ENCODE assay signal across 26 cellular contexts in the genomic region with DNA sequence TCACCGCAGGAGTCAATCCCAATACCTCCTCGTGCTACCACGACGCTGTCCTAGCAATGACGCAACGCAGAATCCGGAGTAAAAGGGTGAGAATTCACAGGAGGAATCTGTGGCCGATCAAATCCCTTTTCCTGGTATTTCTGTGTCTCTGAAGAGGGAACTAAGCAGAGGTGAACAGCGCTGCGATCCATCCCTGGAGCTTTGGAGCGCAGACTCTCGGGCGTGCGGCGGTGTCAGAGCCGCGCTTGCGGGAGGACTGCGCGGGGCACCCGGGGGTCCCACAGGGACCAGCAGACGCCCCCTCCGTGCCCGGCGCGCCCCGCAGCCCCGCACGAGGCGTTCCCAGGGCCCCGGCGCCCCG. TPM values are rescaled to one million over a fixed set of nuclear protein-coding genes. Genes with fewer than 3 reads are reported as not detected.
DNase-seq lines count a peak whose midpoint lies in the region; ATAC-seq and TF ChIP-seq lines count a peak whose summit lies in the region.
"Had no signal": no experiment of that assay in that cellular context is flagged by ENCODE, and none has a peak within 500 bp of the region (broad histone marks: within the 10 kb centered on the region; RNA-seq: fewer than 3 reads in every experiment).

No MANE protein-coding gene starts in this region.

- TF ChIP-seq POLR2A in stomach (IDR thresholded peaks at IDR 0.05): no peak

- ATAC-seq in HG03469 (IDR thresholded peaks at IDR 0.05; ENCODE audit: unreplicated experiment): no peak
- ATAC-seq: activated CD8-positive, alpha-beta memory T cell treated with anti-CD3 and anti-CD28 coated beads, Interleukin-2, amount 10 ng/mL, durations not matched to agents 7 days and 5 days; activated T-cell treated with anti-CD3 and anti-CD28 coated beads, Interleukin-2, amount 50 U/mL, for 72 hours; lower lobe of right lung; stimulated activated effector memory CD8-positive, alpha-beta T cell treated with anti-CD3 and anti-CD28 coated beads, Interleukin-12 subunit alpha, Interleukin-12 subunit beta, amount 100 ng/mL, for 72 hours had no signal

- H3K9ac ChIP-seq in HUES6 (ENCODE audit: low read length) (no peak overlapping the region), iPS-15b (ENCODE audit: low read depth, low read length) (no peak overlapping the region)
- H3K9ac ChIP-seq: GM23248, neural progenitor cell, SK-N-SH had no signal

- TF ChIP-seq CTCF in ascending aorta (IDR thresholded peaks at IDR 0.05) (no peak), stomach (IDR thresholded peaks at IDR 0.05) (no peak)

- H3K9me3 ChIP-seq in HUES6 (ENCODE audit: control insufficient read depth, insufficient read depth, low read depth, low read length): peaks cover 37% of the 10 kb centered on the region
- H3K9me3 ChIP-seq in ascending aorta: peaks cover 0 to 42% of the 10 kb centered on the region in 2 donors
- H3K9me3 ChIP-seq in iPS-15b (ENCODE audit: control insufficient read depth, insufficient read depth, low read length): no peaks in the 10 kb centered on the region
- H3K9me3 ChIP-seq in stomach: peaks cover 21 to 99% (median 85%) of the 10 kb centered on the region in 4 donors
- H3K9me3 ChIP-seq: SK-N-SH had no signal

- no peak for TF ChIP-seq EP300 in stomach (IDR thresholded peaks at IDR 0.05)

- H3K4me1 ChIP-seq in HUES6 (ENCODE audit: control insufficient read depth, insufficient read depth, low read length) (no peaks in the 10 kb centered on the region), ascending aorta (no peaks in the 10 kb centered on the region), iPS-15b (ENCODE audit: control insufficient read depth, insufficient read depth, low read length) (no peaks in the 10 kb centered on the region), stomach (peaks cover 0 to 15% (median 5%) of the 10 kb centered on the region in 4 donors)
- H3K4me1 ChIP-seq: lower lobe of right lung, neural progenitor cell had no signal

- WGBS in stomach, 5 donors: 15 to 39% (median 20%) methylated on average over 8 to 33 of the region's 33 CpGs

- DNase-seq in ascending aorta (ENCODE audit: low spot score in 2 of 2): no peak
- DNase-seq in stomach: no peak
- DNase-seq in islet precursor cell: no peak
- no peak for DNase-seq in activated CD4-positive, alpha-beta T cell treated with anti-CD3 and anti-CD28 coated beads for 48 hours
- no peak for DNase-seq in HuH-7 (ENCODE audit: low spot score)
- DNase-seq: activated CD4-positive, alpha-beta T cell treated with anti-CD3 and anti-CD28 coated beads, Interleukin-2, amount 50 U/mL, for 1 hour; activated CD8-positive, alpha-beta memory T cell treated with anti-CD3 and anti-CD28 coated beads, Interleukin-2, amount 10 ng/mL, durations not matched to agents 7 days and 5 days; activated naive CD4-positive, alpha-beta T cell treated with anti-CD3 and anti-CD28 coated beads for 36 hours; activated T-cell treated with anti-CD3 and anti-CD28 coated beads, Interleukin-2, amount 50 U/mL, for 72 hours; amniotic stem cell; DND-41; GM23248; Kasumi-1; NCI-H187; NCI-H226; NCI-H748 treated with DMSO at 0.1 percent for 48 hours had no signal

- intact Hi-C loops in ascending aorta (cut with DNase I): no loop called here
- intact Hi-C loops in stomach (cut with DNase I; ENCODE audit: low total_unique reads): no loop called here

- H3K36me3 ChIP-seq in HUES6 (ENCODE audit: control insufficient read depth, insufficient read depth, low read length): no peaks in the 10 kb centered on the region
- no peaks in the 10 kb centered on the region for H3K36me3 ChIP-seq in ascending aorta
- no peaks in the 10 kb centered on the region for H3K36me3 ChIP-seq in iPS-15b (ENCODE audit: control insufficient read depth, insufficient read depth, low read length)
- peaks cover 0 to 17% (median 0%) of the 10 kb centered on the region in 4 donors for H3K36me3 ChIP-seq in stomach
- H3K36me3 ChIP-seq: lower lobe of right lung, neural progenitor cell had no signal

- H3K27me3 ChIP-seq in HUES6 (ENCODE audit: control insufficient read depth, insufficient read depth, low read length) (peaks cover 70% of the 10 kb centered on the region), ascending aorta (peaks cover 4% of the 10 kb centered on the region), iPS-15b (ENCODE audit: control insufficient read depth, insufficient read depth, low read length) (peaks cover 62% of the 10 kb centered on the region), stomach (peaks cover 14 to 56% (median 45%) of the 10 kb centered on the region in 3 donors)
- H3K27me3 ChIP-seq: neural progenitor cell had no signal

- H3K27ac ChIP-seq in HUES6 (ENCODE audit: low read depth, low read length) (no peak overlapping the region), ascending aorta (no peak overlapping the region), stomach (no peak overlapping the region)
- H3K27ac ChIP-seq: C4-2B, epithelial cell of prostate, GM23248, lower lobe of right lung, neural progenitor cell had no signal

- H3K4me3 ChIP-seq in HUES6 (ENCODE audit: low read depth, low read length) (peak overlapping the region; percentile 48; the same call in 1 of the 2 replicates), ascending aorta (peak overlapping the region; percentile 48 to 49), iPS-15b (ENCODE audit: low read depth, low read length) (peak overlapping the region; percentile 35), stomach (peak overlapping the region; percentile 31 to 40 (median 36))
- H3K4me3 ChIP-seq: GM23248, lower lobe of right lung, neural progenitor cell, smooth muscle cell had no signal

RNA-seq across cellular contexts. Expression of a gene that starts 17.2 kb away (rescaled TPM):
- 0.32 TPM for total RNA-seq in ascending aorta
- 10 to 100 TPM in 2 of 5 donors, 1 to 10 TPM in 2, under 1 TPM in 1; 0.58 to 18.2 (median 7.1) TPM for total RNA-seq in stomach
- 1 to 10 TPM in 1 of 3 donors, under 1 TPM in 2; 0.61 to 1.5 (median 0.68) TPM for polyA plus RNA-seq in stomach

RNA-seq across cellular contexts. Expression of a gene that starts 53.9 kb away (rescaled TPM):
- total RNA-seq in ascending aorta: 3.4 TPM
- 10 to 100 TPM in 3 of 5 donors, 1 to 10 TPM in 2; 6.7 to 58.3 (median 20.9) TPM for total RNA-seq in stomach
- polyA plus RNA-seq in stomach: 10 to 100 TPM in 1 of 3 donors, 1 to 10 TPM in 2; 4.5 to 10.7 (median 5.7) TPM
